In the genomic region with DNA sequence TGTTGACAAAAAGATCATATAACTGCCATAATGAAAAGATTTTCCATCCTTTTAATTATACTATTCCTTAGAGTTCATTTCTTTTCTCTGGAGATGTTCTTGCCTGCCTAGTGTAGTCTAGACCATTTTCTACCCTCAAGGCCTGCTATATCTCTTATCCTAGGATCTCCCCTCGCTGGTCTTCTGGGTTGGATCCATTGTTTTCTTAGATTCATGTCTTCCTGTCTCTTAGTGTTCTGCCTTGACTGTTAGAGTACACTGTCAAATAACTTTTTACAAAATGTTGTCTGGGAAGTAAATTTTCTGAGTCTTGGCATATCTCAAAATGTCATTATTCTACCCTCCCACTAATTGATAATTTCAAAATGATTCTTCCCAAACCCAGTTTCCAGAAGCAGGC, we compare ENCODE assay signal across 34 cellular contexts.
"Had no signal": no experiment of that assay in that cellular context is flagged by ENCODE, and none has a peak within 500 bp of the region (broad histone marks: within the 10 kb centered on the region; RNA-seq: fewer than 3 reads in every experiment).

No MANE protein-coding gene starts in this region.

- H3K9me3 ChIP-seq: MG63 had no signal

- H3K27me3 ChIP-seq: MG63 had no signal

- H3K4me3 ChIP-seq: MG63 had no signal

- DNase-seq: Karpas-422, Kasumi-1, MG63, MV-4-11, NCI-H1048, NCI-H1092, NCI-H1092 treated with DMSO at 0.1 percent for 48 hours, NCI-H1105, NCI-H1105 treated with DMSO at 0.1 percent for 48 hours, NCI-H1417, NCI-H1417 treated with DMSO at 0.1 percent for 48 hours, NCI-H1436, NCI-H1436 treated with DMSO at 0.1 percent for 48 hours, NCI-H146, NCI-H1694, NCI-H1694 treated with DMSO at 0.1 percent for 48 hours, NCI-H187, NCI-H187 treated with DMSO at 0.1 percent for 48 hours, NCI-H1930, NCI-H2029, NCI-H2029 treated with DMSO at 0.1 percent for 48 hours, NCI-H2081, NCI-H2081 treated with DMSO at 0.1 percent for 48 hours, NCI-H2107, NCI-H2171, NCI-H2171 treated with DMSO at 0.1 percent for 48 hours, NCI-H2227 treated with DMSO at 0.1 percent for 48 hours, NCI-H226, NCI-H345, NCI-H446, NCI-H446 treated with DMSO at 0.1 percent for 48 hours, NCI-H510A, NCI-H510A treated with DMSO at 0.1 percent for 48 hours, NCI-H524 had no signal
